In genomic region chr14:50647282-50647681, GRCh38 we compare ENCODE assay signal across 12 cellular contexts. TPM values are rescaled to one million over a fixed set of nuclear protein-coding genes. Genes with fewer than 3 reads are reported as not detected.
A peak's percentile ranks its signal among the peaks of the same experiment; 100 is the strongest.
DNase-seq lines count a peak whose midpoint lies in the region; ATAC-seq and TF ChIP-seq lines count a peak whose summit lies in the region.
"Had no signal": no experiment of that assay in that cellular context is flagged by ENCODE, and none has a peak within 500 bp of the region (broad histone marks: within the 10 kb centered on the region; RNA-seq: fewer than 3 reads in every experiment).

No MANE protein-coding gene starts in this region.

- peak overlapping the region; percentile 57 for H3K4me2 ChIP-seq in SU-DHL-6 (ENCODE audit: low read depth, low read length, poor library complexity, severe bottlenecking)

- no peaks in the 10 kb centered on the region for H3K9me3 ChIP-seq in SU-DHL-6 (ENCODE audit: insufficient read depth, low read length)
- H3K9me3 ChIP-seq in uterus, result no peaks in the 10 kb centered on the region

- no peaks in the 10 kb centered on the region for H4K20me1 ChIP-seq in SU-DHL-6 (ENCODE audit: low read depth, low read length)

- no peaks in the 10 kb centered on the region for H3F3A ChIP-seq in SU-DHL-6 (ENCODE audit: insufficient read depth)

- H2AFZ ChIP-seq in SU-DHL-6 (ENCODE audit: low read depth, low read length, severe bottlenecking), result no peak overlapping the region

- peak overlapping the region; percentile 16 for H3K4me3 ChIP-seq in SU-DHL-6 (ENCODE audit: insufficient read depth, low read length, poor library complexity, severe bottlenecking)
- no peak overlapping the region for H3K4me3 ChIP-seq in uterus

- DNase-seq in SK-N-DZ (ENCODE audit: low spot score), result no peak
- DNase-seq in NCI-H2196 (lab: John Stamatoyannopoulos, UW; ENCODE audit: unreplicated experiment), result no peak
- no peak for DNase-seq in uterus
- DNase-seq in omental fat pad (ENCODE audit: low spot score), result no peak
- DNase-seq: amygdala; CD4-positive, CD25-positive, alpha-beta regulatory T cell; stimulated activated CD4-positive, alpha-beta T cell treated with anti-CD3 and anti-CD28 coated beads, Interleukin-2, amount 100 ng/mL, for 24 hours; substantia nigra had no signal

- H3K4me1 ChIP-seq in uterus, result no peaks in the 10 kb centered on the region

- no peak for TF ChIP-seq CTCF in SU-DHL-6 (IDR thresholded peaks at IDR 0.05; ENCODE audit: insufficient read depth, low read length, poor library complexity, severe bottlenecking)
- no peak for TF ChIP-seq CTCF in uterus (IDR thresholded peaks at IDR 0.05)
- TF ChIP-seq CTCF in omental fat pad (IDR thresholded peaks at IDR 0.05), result no peak

- ATAC-seq in GM18502 (IDR thresholded peaks at IDR 0.05; ENCODE audit: poor library complexity, unreplicated experiment), result peak; percentile 94
- peak; percentile 94 for ATAC-seq in GM21515 (IDR thresholded peaks at IDR 0.05; ENCODE audit: unreplicated experiment)
- ATAC-seq in HG03064 (IDR thresholded peaks at IDR 0.05; ENCODE audit: low read depth, unreplicated experiment), result peak; percentile 78
- ATAC-seq in omental fat pad (ENCODE audit: low FRiP score), result no peak

- intact Hi-C loops in uterus (cut with DNase I; ENCODE audit: low total_unique reads), result no loop called here

- H3K27ac ChIP-seq in SU-DHL-6 (ENCODE audit: low read depth, low read length) (peak overlapping the region; percentile 54), uterus (no peak overlapping the region)

- no peak for TF ChIP-seq POLR2A in uterus (IDR thresholded peaks at IDR 0.05)

- H3K9me2 ChIP-seq in SU-DHL-6 (replicated peaks; ENCODE audit: insufficient read depth, low read length), result no peaks in the 10 kb centered on the region

- H3K36me3 ChIP-seq in SU-DHL-6 (ENCODE audit: low read length) (0 out of 2 replicates have a peak, but pooled peaks cover 8% of the 10 kb centered on the region), uterus (no peaks in the 10 kb centered on the region)

- H3K9ac ChIP-seq in SU-DHL-6 (ENCODE audit: low read length), result peak overlapping the region; percentile 3; the same call in 1 of the 2 replicates

- H3K27me3 ChIP-seq in SU-DHL-6 (ENCODE audit: low read length) (no peaks in the 10 kb centered on the region), uterus (no peaks in the 10 kb centered on the region)

- no peaks in the 10 kb centered on the region for H3K79me2 ChIP-seq in SU-DHL-6 (ENCODE audit: insufficient read depth, low read length)

RNA-seq across cellular contexts. Expression of gene SAV1, which starts 20.8 kb away (rescaled TPM):
- polyA plus RNA-seq in SK-N-DZ (2014; cell fraction: cytosol; rRNA removed), result 12.1 and 15.3 TPM in 2 replicates
- polyA plus RNA-seq in SK-N-DZ (2014; cell fraction: nucleus; rRNA removed), result 3.4 and 5.8 TPM in 2 replicates
- total RNA-seq in uterus (10 to 100 TPM; 18.2 to 42.9 (median 35.8) TPM), omental fat pad (10 to 100 TPM; 37.7 to 49.7 (median 40.0) TPM)
